22 cellular contexts compared by ENCODE assay signal in genomic region chr2:79453918-79454317, GRCh38. TPM values are rescaled to one million over a fixed set of nuclear protein-coding genes. Genes with fewer than 3 reads are reported as not detected.
DNase-seq lines count a peak whose midpoint lies in the region; ATAC-seq and TF ChIP-seq lines count a peak whose summit lies in the region.
"Had no signal": no experiment of that assay in that cellular context is flagged by ENCODE, and none has a peak within 500 bp of the region (broad histone marks: within the 10 kb centered on the region; RNA-seq: fewer than 3 reads in every experiment).

No MANE protein-coding gene starts in this region.

- H3K4me3 Mint-ChIP-seq in neural progenitor cell: no peak overlapping the region
- H3K4me3 Mint-ChIP-seq: activated naive CD4-positive, alpha-beta T cell treated with anti-CD3 and anti-CD28 coated beads, Interleukin-2, amount 10 ng/mL, durations not matched to agents 7 days and 5 days; stimulated activated naive CD8-positive, alpha-beta T cell treated with anti-CD3 and anti-CD28 coated beads, Interleukin-15, Interleukin-2, amounts not matched to agents 100 ng/mL and 50 ng/mL, for 24 hours had no signal

- H3K4me1 Mint-ChIP-seq in neural progenitor cell: no peaks in the 10 kb centered on the region
- H3K4me1 Mint-ChIP-seq: activated naive CD4-positive, alpha-beta T cell treated with anti-CD3 and anti-CD28 coated beads, Interleukin-2, amount 10 ng/mL, durations not matched to agents 7 days and 5 days had no signal

- TF ChIP-seq CTCF in fibroblast of mammary gland (conservative IDR thresholded peaks at IDR 0.05; ENCODE audit: control insufficient read depth, insufficient read depth, low read depth, low read length) (no peak), neural progenitor cell (IDR thresholded peaks at IDR 0.05) (no peak)

- H3K36me3 Mint-ChIP-seq in neural progenitor cell: no peaks in the 10 kb centered on the region
- H3K36me3 Mint-ChIP-seq: activated naive CD4-positive, alpha-beta T cell treated with anti-CD3 and anti-CD28 coated beads, Interleukin-2, amount 10 ng/mL, durations not matched to agents 7 days and 5 days had no signal

- peaks cover 5% of the 10 kb centered on the region for H3K27me3 Mint-ChIP-seq in neural progenitor cell (ENCODE audit: insufficient read depth, low read depth)
- H3K27me3 Mint-ChIP-seq: activated naive CD4-positive, alpha-beta T cell treated with anti-CD3 and anti-CD28 coated beads, Interleukin-2, amount 10 ng/mL, durations not matched to agents 7 days and 5 days; stimulated activated naive CD8-positive, alpha-beta T cell treated with anti-CD3 and anti-CD28 coated beads, Interleukin-15, Interleukin-2, amounts not matched to agents 100 ng/mL and 50 ng/mL, for 24 hours had no signal

- H3K27ac ChIP-seq in neural progenitor cell: no peak overlapping the region
- H3K27ac ChIP-seq: SK-N-MC, upper lobe of right lung had no signal

- no peaks in the 10 kb centered on the region for H3F3A ChIP-seq in neural progenitor cell (ENCODE audit: low read depth)

- no peaks in the 10 kb centered on the region for H3K4me1 ChIP-seq in neural progenitor cell
- H3K4me1 ChIP-seq: upper lobe of right lung had no signal

- H2AFZ ChIP-seq in neural progenitor cell (replicated peaks): no peak overlapping the region

- no peak overlapping the region for H3K27ac Mint-ChIP-seq in neural progenitor cell
- H3K27ac Mint-ChIP-seq: activated naive CD4-positive, alpha-beta T cell treated with anti-CD3 and anti-CD28 coated beads, Interleukin-2, amount 10 ng/mL, durations not matched to agents 7 days and 5 days; stimulated activated naive CD8-positive, alpha-beta T cell treated with anti-CD3 and anti-CD28 coated beads, Interleukin-15, Interleukin-2, amounts not matched to agents 100 ng/mL and 50 ng/mL, for 24 hours had no signal

- H3K27me3 ChIP-seq in neural progenitor cell: no peaks in the 10 kb centered on the region
- H3K27me3 ChIP-seq: upper lobe of right lung had no signal

- no peaks in the 10 kb centered on the region for H3K36me3 ChIP-seq in neural progenitor cell
- H3K36me3 ChIP-seq: upper lobe of right lung had no signal

- H3K4me2 ChIP-seq in neural progenitor cell: no peak overlapping the region

- H3K79me2 ChIP-seq in neural progenitor cell (ENCODE audit: low read depth): no peaks in the 10 kb centered on the region

- H3K9me3 ChIP-seq in neural progenitor cell (ENCODE audit: low read depth): no peaks in the 10 kb centered on the region
- H3K9me3 ChIP-seq: upper lobe of right lung had no signal

- no peaks in the 10 kb centered on the region for H4K20me1 ChIP-seq in neural progenitor cell (ENCODE audit: low read depth)

- DNase-seq in HT-29 (ENCODE audit: low spot score) (peak; percentile 10), RPMI8226 (peak; percentile 3), fibroblast of mammary gland (ENCODE audit: low read depth) (peak; percentile 0), neural progenitor cell (ENCODE audit: low spot score) (peak; percentile 59), NCI-H1930 (lab: John Stamatoyannopoulos, UW) (no peak)
- DNase-seq: activated CD4-positive, CD25-positive, alpha-beta regulatory T cell treated with anti-CD3 and anti-CD28 coated beads, Interleukin-2, amount 50 U/mL, for 72 hours; activated CD8-positive, alpha-beta memory T cell treated with anti-CD3 and anti-CD28 coated beads for 24 hours; activated naive CD4-positive, alpha-beta T cell treated with anti-CD3 and anti-CD28 coated beads, Interleukin-2, amount 10 ng/mL, durations not matched to agents 7 days and 5 days; activated T-cell treated with anti-CD3 and anti-CD28 coated beads, Interleukin-2, amount 50 U/mL, for 48 hours; IMR-90; MV-4-11; NCI-H1694 treated with DMSO at 0.1 percent for 48 hours; NCI-H345; occipital lobe; stimulated activated CD4-positive, alpha-beta T cell treated with anti-CD3 and anti-CD28 coated beads, Interleukin-4, amount 100 ng/mL, for 1 hour; T1000; upper lobe of right lung had no signal

- H3K9ac ChIP-seq in neural progenitor cell: no peak overlapping the region

- H3K4me3 ChIP-seq in fibroblast of mammary gland (ENCODE audit: control insufficient read depth, low read depth, low read length): no peak overlapping the region
- H3K4me3 ChIP-seq in neural progenitor cell: no peak overlapping the region
- H3K4me3 ChIP-seq: lung, SK-N-MC, upper lobe of right lung had no signal

- no peak for ATAC-seq in HG02642 (IDR thresholded peaks at IDR 0.05; ENCODE audit: poor library complexity, unreplicated experiment)
- no peak for ATAC-seq in GM19452 (IDR thresholded peaks at IDR 0.05; ENCODE audit: unreplicated experiment)
- ATAC-seq: upper lobe of right lung had no signal

- no peaks in the 10 kb centered on the region for H3K9me3 Mint-ChIP-seq in neural progenitor cell

RNA-seq across cellular contexts. Expression of gene CTNNA2, which starts 58.9 kb away (rescaled TPM):
- total RNA-seq in HT-29 (2014; rRNA removed; shearing (Covaris generic)): 0.10 TPM in 1 of 2 replicates, not detected in the other
- 39.1 and 43.5 TPM in 2 replicates for total RNA-seq in neural progenitor cell (ENCODE audit: low replicate concordance)
- total RNA-seq: IMR-90, upper lobe of right lung had no signal

Comparison
In these comparisons a context has a peak if more than half of its experiments do, and no peak if none do; other contexts are left out.
1. DNase-seq: peak in HT-29 (single experiment), RPMI8226 (single experiment), fibroblast of mammary gland (single experiment) and neural progenitor cell (single experiment); none in NCI-H1930 (0 of 2).
2. RNA of gene CTNNA2, which starts 58.9 kb away (total RNA-seq): 39.1 to 43.5 TPM in neural progenitor cell; 0.10 TPM in HT-29; every median in the first group is over 10 times any median in the second.